In genomic region chr13:59409211-59409610, GRCh38 we compare ENCODE assay signal across 11 cellular contexts.
DNase-seq lines count a peak whose midpoint lies in the region; ATAC-seq, FAIRE-seq and TF ChIP-seq lines count a peak whose summit lies in the region.
"Had no signal": no experiment of that assay in that cellular context is flagged by ENCODE, and none has a peak within 500 bp of the region (broad histone marks: within the 10 kb centered on the region; RNA-seq: fewer than 3 reads in every experiment).

No MANE protein-coding gene starts in this region.

- H2AFZ ChIP-seq in endothelial cell of umbilical vein (ENCODE audit: low read depth, low read length) = no peak overlapping the region

- POLR2A ChIA-PET in endothelial cell of umbilical vein (lab: Charles Lee) = no interaction called here
- POLR2A ChIA-PET in CD8-positive, alpha-beta memory T cell (lab: Charles Lee) = no interaction called here

- H3K9me3 Mint-ChIP-seq in CD8-positive, alpha-beta memory T cell = peaks cover 19 to 38% (median 26%) of the 10 kb centered on the region in 5 donors

- no peak for TF ChIP-seq CTCF in D721Med (IDR thresholded peaks at IDR 0.05; ENCODE audit: insufficient read depth, missing control alignments)
- TF ChIP-seq CTCF in endothelial cell of umbilical vein (IDR thresholded peaks at IDR 0.05; ENCODE audit: extremely low read depth in 1 of 2, insufficient read depth in 1 of 2, low read depth in 1 of 2, low read length in 2 of 2) = no peak

- DNase-seq in D721Med (ENCODE audit: insufficient read length, low spot score) = no peak
- DNase-seq in NCI-H2171 (lab: John Stamatoyannopoulos, UW) = peak; percentile 77
- DNase-seq in endothelial cell of umbilical vein (ENCODE audit: low read depth, low spot score) = peak; percentile 62
- DNase-seq in myocyte (ENCODE audit: low read depth) = peak; percentile 77
- DNase-seq in CD8-positive, alpha-beta memory T cell = no peak
- DNase-seq in NCI-H2196 (lab: John Stamatoyannopoulos, UW; ENCODE audit: unreplicated experiment) = no peak
- DNase-seq in cerebellum (ENCODE audit: low spot score) = no peak
- DNase-seq: activated CD4-positive, alpha-beta T cell treated with anti-CD3 and anti-CD28 coated beads, Interleukin-2, amount 50 U/mL, for 4 hours; activated naive CD8-positive, alpha-beta T cell treated with anti-CD3 and anti-CD28 coated beads, Interleukin-2, amount 50 U/mL, for 24 hours; CD4-positive, CD25-positive, alpha-beta regulatory T cell had no signal

- H3K9ac ChIP-seq in endothelial cell of umbilical vein (replicated peaks; ENCODE audit: extremely low read depth, insufficient read depth, low read length) = no peak overlapping the region

- intact Hi-C loops in endothelial cell of umbilical vein (cut with micrococcal nuclease) = no loop called here

- H3K27me3 Mint-ChIP-seq in CD8-positive, alpha-beta memory T cell = peaks cover 2 to 10% of the 10 kb centered on the region in 2 donors
- H3K27me3 Mint-ChIP-seq: activated naive CD8-positive, alpha-beta T cell treated with anti-CD3 and anti-CD28 coated beads, Interleukin-2, amount 50 U/mL, for 24 hours had no signal

- no peak overlapping the region for H3K4me3 ChIP-seq in endothelial cell of umbilical vein (replicated peaks in 1 of 3; ENCODE audit: insufficient read depth in 1 of 3, low read depth in 1 of 3, low read length in 3 of 3)
- no peak overlapping the region for H3K4me3 ChIP-seq in CD8-positive, alpha-beta memory T cell (ENCODE audit: low read length)

- FAIRE-seq in D721Med (lab: Jason Lieb, UNC) (peak; percentile 74), endothelial cell of umbilical vein (lab: Jason Lieb, UNC) (peak; percentile 47)

- no TSS peak for BruUV-seq in endothelial cell of umbilical vein (replicated peaks; lab: Mats Ljungman, UMichigan)

- no peaks in the 10 kb centered on the region for H3K27me3 ChIP-seq in endothelial cell of umbilical vein (ENCODE audit: control insufficient read depth in 2 of 2, insufficient read depth in 2 of 2, low read length in 2 of 2)
- no peaks in the 10 kb centered on the region for H3K27me3 ChIP-seq in CD8-positive, alpha-beta memory T cell (ENCODE audit: insufficient read depth, low read length, poor library complexity, severe bottlenecking)

- H3K9me3 ChIP-seq in endothelial cell of umbilical vein (replicated peaks; ENCODE audit: control insufficient read depth, insufficient read depth, low read length) = peaks cover 4% of the 10 kb centered on the region
- no peaks in the 10 kb centered on the region for H3K9me3 ChIP-seq in CD8-positive, alpha-beta memory T cell (ENCODE audit: low read length)

- no peaks in the 10 kb centered on the region for H3K4me1 ChIP-seq in endothelial cell of umbilical vein (ENCODE audit: control insufficient read depth, extremely low read depth, insufficient read depth, low read length)
- H3K4me1 ChIP-seq in CD8-positive, alpha-beta memory T cell (ENCODE audit: insufficient read depth, low read length) = no peaks in the 10 kb centered on the region

- no peak overlapping the region for H3K4me2 ChIP-seq in endothelial cell of umbilical vein (ENCODE audit: insufficient read depth, low read length)

- H3K4me3 Mint-ChIP-seq in CD8-positive, alpha-beta memory T cell = no peak overlapping the region
- H3K4me3 Mint-ChIP-seq: activated naive CD8-positive, alpha-beta T cell treated with anti-CD3 and anti-CD28 coated beads, Interleukin-2, amount 50 U/mL, for 24 hours; CD4-positive, CD25-positive, alpha-beta regulatory T cell had no signal

- peaks cover 0 to 15% (median 0%) of the 10 kb centered on the region in 3 donors for H3K36me3 Mint-ChIP-seq in CD8-positive, alpha-beta memory T cell
- H3K36me3 Mint-ChIP-seq: CD4-positive, CD25-positive, alpha-beta regulatory T cell had no signal

- ATAC-seq in GM21528 (IDR thresholded peaks at IDR 0.05; ENCODE audit: low FRiP score, unreplicated experiment) = no peak
- ATAC-seq: activated naive CD8-positive, alpha-beta T cell treated with anti-CD3 and anti-CD28 coated beads, Interleukin-2, amount 50 U/mL, for 24 hours had no signal

- no peak for TF ChIP-seq POLR2A in endothelial cell of umbilical vein (IDR thresholded peaks at IDR 0.05; ENCODE audit: low read depth, low read length)

- no peaks in the 10 kb centered on the region for H3K9me1 ChIP-seq in endothelial cell of umbilical vein (replicated peaks; ENCODE audit: control insufficient read depth, extremely low read depth, insufficient read depth, low read length)

- H3K36me3 ChIP-seq in endothelial cell of umbilical vein (ENCODE audit: control insufficient read depth in 2 of 2, extremely low read depth in 1 of 2, insufficient read depth in 2 of 2, low read length in 2 of 2) = no peaks in the 10 kb centered on the region
- no peaks in the 10 kb centered on the region for H3K36me3 ChIP-seq in CD8-positive, alpha-beta memory T cell (ENCODE audit: insufficient read depth, low read length)

- H3K79me2 ChIP-seq in endothelial cell of umbilical vein (ENCODE audit: control insufficient read depth, insufficient read depth, low read length) = no peaks in the 10 kb centered on the region

- CTCF ChIA-PET in endothelial cell of umbilical vein (lab: Charles Lee) = interaction anchor here (1.0 to 1.5 kb wide), 3 partner anchors 9 to 49 kb away, joined by 3 to 4 read pairs (median 3); no protein-coding TSS in a partner anchor
- CTCF ChIA-PET in CD8-positive, alpha-beta memory T cell (lab: Charles Lee) = interaction anchor here (1.2 kb wide), 1 partner anchor 17 kb away, joined by 3 read pairs; no protein-coding TSS in a partner anchor

- dilution Hi-C loops in endothelial cell of umbilical vein (cut with MboI; ENCODE audit: extremely low pct_ligation_motif_present, low sequenced_read_pairs) = no loop called here

- H4K20me1 ChIP-seq in endothelial cell of umbilical vein (replicated peaks; ENCODE audit: control insufficient read depth, extremely low read depth, insufficient read depth, low read length) = no peaks in the 10 kb centered on the region

- H3K27ac ChIP-seq in endothelial cell of umbilical vein (ENCODE audit: insufficient read depth, low read depth, low read length) = no peak overlapping the region
- H3K27ac ChIP-seq in CD8-positive, alpha-beta memory T cell (ENCODE audit: low read depth, low read length) = no peak overlapping the region

- H3K4me1 Mint-ChIP-seq in CD8-positive, alpha-beta memory T cell = peaks cover 0 to 4% (median 0%) of the 10 kb centered on the region in 3 donors
- H3K4me1 Mint-ChIP-seq: activated naive CD8-positive, alpha-beta T cell treated with anti-CD3 and anti-CD28 coated beads, Interleukin-2, amount 50 U/mL, for 24 hours had no signal

- no peak overlapping the region for H3K27ac Mint-ChIP-seq in CD8-positive, alpha-beta memory T cell
- H3K27ac Mint-ChIP-seq: activated naive CD8-positive, alpha-beta T cell treated with anti-CD3 and anti-CD28 coated beads, Interleukin-2, amount 50 U/mL, for 24 hours; CD4-positive, CD25-positive, alpha-beta regulatory T cell had no signal

TF ChIP-seq in endothelial cell of umbilical vein, 7 proteins besides CTCF, POLR2A, EP300 and RAD21:
- TF ChIP-seq GATA2 (IDR thresholded peaks at IDR 0.05; ENCODE audit: insufficient read depth, insufficient read length, low read depth, low read length) (no peak), FOS (IDR thresholded peaks at IDR 0.05; ENCODE audit: borderline replicate concordance, insufficient read depth, low read length) (no peak), MAX (IDR thresholded peaks at IDR 0.05; ENCODE audit: insufficient read depth, insufficient read length) (no peak), MYC (IDR thresholded peaks at IDR 0.05; ENCODE audit: low read depth, low read length) (no peak), POLR2AphosphoS5 (IDR thresholded peaks at IDR 0.05; ENCODE audit: insufficient read depth, low read depth, low read length) (no peak), JUN (IDR thresholded peaks at IDR 0.05; ENCODE audit: borderline replicate concordance, insufficient read depth, insufficient read length, low read depth) (no peak), EZH2 (IDR thresholded peaks at IDR 0.05; ENCODE audit: borderline replicate concordance, low read depth, low read length, severe bottlenecking) (no peak)

Comparison
In these comparisons a context has a peak if more than half of its experiments do, and no peak if none do; other contexts are left out.
1. DNase-seq: peak in NCI-H2171 (single experiment), endothelial cell of umbilical vein (single experiment) and myocyte (single experiment); none in D721Med (single experiment), CD8-positive, alpha-beta memory T cell (0 of 5), NCI-H2196 (single experiment) and cerebellum (single experiment).